ENCODE assay signal across 8 cellular contexts in the genomic region with DNA sequence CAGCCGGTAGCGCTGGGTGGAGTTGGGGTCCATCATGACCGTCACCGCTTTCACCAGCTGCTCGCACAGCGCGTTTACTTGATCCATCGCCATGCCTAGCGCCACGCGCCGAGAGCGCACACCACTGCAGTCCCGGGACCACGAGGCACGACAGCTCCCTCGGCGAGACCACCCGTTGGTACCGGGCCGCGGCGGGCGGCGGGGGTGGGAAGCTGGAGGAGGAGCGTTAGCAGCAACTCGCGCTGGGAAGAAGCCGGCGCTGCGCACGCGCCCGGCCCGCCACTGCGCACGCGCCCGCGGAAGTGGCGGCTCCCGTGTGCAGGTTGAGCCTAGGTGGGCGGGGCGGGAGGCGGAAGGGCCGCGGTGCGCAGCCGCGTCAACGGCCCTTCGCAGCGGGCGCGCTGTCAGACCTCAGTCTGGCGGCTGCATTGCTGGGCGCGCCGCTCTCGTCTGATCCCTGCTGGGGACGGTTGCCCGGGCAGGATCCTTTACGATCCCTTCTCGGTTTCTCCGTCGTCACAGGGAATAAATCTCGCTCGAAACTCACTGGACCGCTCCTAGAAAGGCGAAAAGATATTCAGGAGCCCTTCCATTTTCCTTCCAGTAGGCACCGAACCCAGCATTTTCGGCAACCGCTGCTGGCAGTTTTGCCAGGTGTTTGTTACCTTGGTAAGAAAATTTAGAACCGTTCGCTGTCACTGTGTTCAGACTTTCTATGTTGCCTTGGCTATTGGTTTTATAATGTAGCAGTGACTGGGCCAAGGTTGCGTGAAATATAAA.
DNase-seq lines count a peak whose midpoint lies in the region; ATAC-seq lines count a peak whose summit lies in the region.

Gene POLH, plus strand, starts transcription at position 414 of the 780 bp plus-strand sequence. CDS start 6,135 bp downstream, outside the sequence.
Gene XPO5, minus strand, starts transcription at position 267 of the 780 bp plus-strand sequence. Its CDS starts 174 bp downstream, at position 93.

- H3K4me3 ChIP-seq in GM08714 (ENCODE audit: low read length) (peak within 1 kb of the TSS; percentile 98), SK-N-MC (peak within 1 kb of the TSS; percentile 91)

- peak; percentile 79 for ATAC-seq in HG02571 (IDR thresholded peaks at IDR 0.05; ENCODE audit: unreplicated experiment)

- H3K36me3 ChIP-seq in SK-N-MC (ENCODE audit: insufficient read depth, low read length), result peaks cover 25% of the 10 kb centered on the region

- peaks cover 37% of the 10 kb centered on the region for H3K36me3 Mint-ChIP-seq in activated naive CD4-positive, alpha-beta T cell treated with anti-CD3 and anti-CD28 coated beads, Interleukin-2, amount 10 ng/mL, durations not matched to agents 7 days and 5 days

- H3K27ac Mint-ChIP-seq in activated naive CD4-positive, alpha-beta T cell treated with anti-CD3 and anti-CD28 coated beads, Interleukin-2, amount 10 ng/mL, durations not matched to agents 7 days and 5 days, result peak within 1 kb of the TSS; percentile 87

- DNase-seq in NCI-H1048 (lab: John Stamatoyannopoulos, UW) (peak; percentile 88), SK-N-MC (ENCODE audit: low read depth, low spot score) (peak; percentile 34), germinal center (ENCODE audit: low spot score) (peak; percentile 96), non-pigmented ciliary epithelial cell (ENCODE audit: low read depth) (peak; percentile 51), substantia nigra (lab: John Stamatoyannopoulos, UW) (peak; percentile 33 to 94 (median 78))
- DNase-seq in activated naive CD4-positive, alpha-beta T cell treated with anti-CD3 and anti-CD28 coated beads, Interleukin-2, amount 10 ng/mL, durations not matched to agents 7 days and 5 days, result peak; percentile 93

- peak within 1 kb of the TSS; percentile 84 for H3K9ac ChIP-seq in SK-N-MC (ENCODE audit: insufficient read length)

- H3K9me3 ChIP-seq in SK-N-MC (ENCODE audit: low read depth, low read length), result no peaks in the 10 kb centered on the region

- H3K27ac ChIP-seq in SK-N-MC (peak within 1 kb of the TSS; percentile 54; the same call in 1 of the 2 replicates), substantia nigra (ENCODE audit: low read depth, low read length, poor library complexity, severe bottlenecking) (peak within 1 kb of the TSS; percentile 71)

- H3K4me1 Mint-ChIP-seq in activated naive CD4-positive, alpha-beta T cell treated with anti-CD3 and anti-CD28 coated beads, Interleukin-2, amount 10 ng/mL, durations not matched to agents 7 days and 5 days, result peaks cover 50% of the 10 kb centered on the region

- peak within 1 kb of the TSS; percentile 97 for H3K4me3 Mint-ChIP-seq in activated naive CD4-positive, alpha-beta T cell treated with anti-CD3 and anti-CD28 coated beads, Interleukin-2, amount 10 ng/mL, durations not matched to agents 7 days and 5 days

- CTCF ChIA-PET in activated naive CD4-positive, alpha-beta T cell treated with anti-CD3 and anti-CD28 coated beads, Interleukin-2, amount 10 ng/mL, durations not matched to agents 7 days and 5 days (lab: Charles Lee), result interaction anchor here (1.0 kb wide), 1 partner anchor 18 kb away, joined by 3 read pairs; no protein-coding TSS in a partner anchor

- no peaks in the 10 kb centered on the region for H3K9me3 Mint-ChIP-seq in activated naive CD4-positive, alpha-beta T cell treated with anti-CD3 and anti-CD28 coated beads, Interleukin-2, amount 10 ng/mL, durations not matched to agents 7 days and 5 days

- no peaks in the 10 kb centered on the region for H3K27me3 Mint-ChIP-seq in activated naive CD4-positive, alpha-beta T cell treated with anti-CD3 and anti-CD28 coated beads, Interleukin-2, amount 10 ng/mL, durations not matched to agents 7 days and 5 days

Comparison
In these comparisons a context has a peak if more than half of its experiments do, and no peak if none do; other contexts are left out.
1. Peak in every context shown above with its lines: DNase-seq, ATAC-seq, H3K4me3 ChIP-seq and H3K27ac ChIP-seq.
2. DNase-seq: peak in every context shown above with its lines; median percentile 96 in germinal center; 93 in activated naive CD4-positive, alpha-beta T cell treated with anti-CD3 and anti-CD28 coated beads, Interleukin-2, amount 10 ng/mL, durations not matched to agents 7 days and 5 days; 88 in NCI-H1048; 78 in substantia nigra; 51 in non-pigmented ciliary epithelial cell; 34 in SK-N-MC.